Comparison of ENCODE assay signal across 13 cellular contexts in genomic region chr2:172430027-172430426, GRCh38. TPM values are rescaled to one million over a fixed set of nuclear protein-coding genes. Genes with fewer than 3 reads are reported as not detected.
DNase-seq lines count a peak whose midpoint lies in the region; ATAC-seq, FAIRE-seq and TF ChIP-seq lines count a peak whose summit lies in the region.
"Had no signal": no experiment of that assay in that cellular context is flagged by ENCODE, and none has a peak within 500 bp of the region (broad histone marks: within the 10 kb centered on the region; RNA-seq: fewer than 3 reads in every experiment).

No MANE protein-coding gene starts in this region.

- H3K36me3 Mint-ChIP-seq in CD4-positive, CD25-positive, alpha-beta regulatory T cell = no peaks in the 10 kb centered on the region
- H3K36me3 Mint-ChIP-seq: memory B cell had no signal

- H3K4me3 Mint-ChIP-seq in CD4-positive, CD25-positive, alpha-beta regulatory T cell = peak overlapping the region; percentile 89 to 95 (median 92)
- H3K4me3 Mint-ChIP-seq: memory B cell had no signal

- H3K27ac Mint-ChIP-seq in CD4-positive, CD25-positive, alpha-beta regulatory T cell = peak overlapping the region in 2 of 3 donors; percentile 65 to 89
- H3K27ac Mint-ChIP-seq: memory B cell had no signal

- no peak for ATAC-seq in CD4-positive, CD25-positive, alpha-beta regulatory T cell (ENCODE audit: low read depth in 2 of 2)
- ATAC-seq in GM21619 (IDR thresholded peaks at IDR 0.05; ENCODE audit: unreplicated experiment) = no peak
- ATAC-seq in HG03135 (IDR thresholded peaks at IDR 0.05; ENCODE audit: unreplicated experiment) = no peak

- H3K36me3 ChIP-seq in CD4-positive, CD25-positive, alpha-beta regulatory T cell (ENCODE audit: control insufficient read depth, insufficient read depth, low read length) = no peaks in the 10 kb centered on the region
- peaks cover 3% of the 10 kb centered on the region for H3K36me3 ChIP-seq in PC-9 (ENCODE audit: low read depth)
- H3K36me3 ChIP-seq in parathyroid adenoma (ENCODE audit: control insufficient read depth, insufficient read depth, low read length) = no peaks in the 10 kb centered on the region

- H3K27me3 Mint-ChIP-seq in CD4-positive, CD25-positive, alpha-beta regulatory T cell = no peaks in the 10 kb centered on the region

- H3K4me2 ChIP-seq in PC-9 (peak overlapping the region; percentile 73), parathyroid adenoma (ENCODE audit: low read length) (peak overlapping the region; percentile 81)

- H2AFZ ChIP-seq in PC-9 (no peak overlapping the region), parathyroid adenoma (no peak overlapping the region)

- no peaks in the 10 kb centered on the region for H3K9me3 Mint-ChIP-seq in CD4-positive, CD25-positive, alpha-beta regulatory T cell
- H3K9me3 Mint-ChIP-seq: memory B cell had no signal

- H3K4me1 Mint-ChIP-seq in CD4-positive, CD25-positive, alpha-beta regulatory T cell = peaks cover 9 to 83% (median 31%) of the 10 kb centered on the region in 4 donors

- peak overlapping the region; percentile 81 for H3K4me3 ChIP-seq in CD4-positive, CD25-positive, alpha-beta regulatory T cell (ENCODE audit: low read depth, low read length)
- peak overlapping the region; percentile 57 for H3K4me3 ChIP-seq in PC-9
- H3K4me3 ChIP-seq in epithelial cell of esophagus (ENCODE audit: low read length) = peak overlapping the region; percentile 95
- H3K4me3 ChIP-seq in parathyroid adenoma (ENCODE audit: low read depth, low read length) = peak overlapping the region; percentile 67

- H3K9me3 ChIP-seq in CD4-positive, CD25-positive, alpha-beta regulatory T cell (ENCODE audit: control insufficient read depth in 2 of 2, low read length in 2 of 2) = no peaks in the 10 kb centered on the region
- H3K9me3 ChIP-seq in PC-9 (ENCODE audit: insufficient read depth, low read depth) (no peaks in the 10 kb centered on the region), parathyroid adenoma (ENCODE audit: control insufficient read depth, low read length) (no peaks in the 10 kb centered on the region)

- no peak overlapping the region for H3K9ac ChIP-seq in parathyroid adenoma

- intact Hi-C loops in PC-9 (cut with micrococcal nuclease; ENCODE audit: unreplicated experiment) = loop anchor here (5.0 kb wide), 1 partner anchor 127 kb away; the partner anchor contains the start of gene PDK1

- POLR2A ChIA-PET in PC-9 (lab: Charles Lee; ENCODE audit: unreplicated experiment) = interaction anchor here (0.6 to 2.3 kb wide), 6 partner anchors 9 to 258 kb away, joined by 3 to 17 read pairs (median 4); no protein-coding TSS in a partner anchor

- H3K27ac ChIP-seq in CD4-positive, CD25-positive, alpha-beta regulatory T cell (ENCODE audit: insufficient read depth, low read length, poor library complexity, severe bottlenecking) = peak overlapping the region; percentile 16
- H3K27ac ChIP-seq in PC-9 = peak overlapping the region; percentile 52
- H3K27ac ChIP-seq in parathyroid adenoma = no peak overlapping the region

- H3K9me2 ChIP-seq in PC-9 (ENCODE audit: insufficient read depth) = no peaks in the 10 kb centered on the region

- H3K79me2 ChIP-seq in PC-9 (ENCODE audit: low read depth) = peaks cover 77% of the 10 kb centered on the region
- no peaks in the 10 kb centered on the region for H3K79me2 ChIP-seq in parathyroid adenoma

- CTCF ChIA-PET in PC-9 (lab: Charles Lee) = interaction anchor here (0.5 to 6.9 kb wide), 7 partner anchors 10 to 248 kb away, joined by 3 to 87 read pairs (median 5); no protein-coding TSS in a partner anchor

- no peaks in the 10 kb centered on the region for H3K27me3 ChIP-seq in CD4-positive, CD25-positive, alpha-beta regulatory T cell (ENCODE audit: control insufficient read depth, insufficient read depth, low read length)
- H3K27me3 ChIP-seq in PC-9 (ENCODE audit: insufficient read depth, low read depth) = no peaks in the 10 kb centered on the region
- H3K27me3 ChIP-seq in parathyroid adenoma (ENCODE audit: control insufficient read depth, insufficient read depth, low read length) = no peaks in the 10 kb centered on the region

- H3K4me1 ChIP-seq in CD4-positive, CD25-positive, alpha-beta regulatory T cell (ENCODE audit: control insufficient read depth, insufficient read depth, low read length, poor library complexity, severe bottlenecking) = peaks cover 81% of the 10 kb centered on the region
- H3K4me1 ChIP-seq in PC-9 (replicated peaks; ENCODE audit: insufficient read depth) = peaks cover 63% of the 10 kb centered on the region
- H3K4me1 ChIP-seq in parathyroid adenoma = peaks cover 5% of the 10 kb centered on the region

- H4K20me1 ChIP-seq in PC-9 (ENCODE audit: insufficient read depth) = no peaks in the 10 kb centered on the region

- FAIRE-seq in frontal cortex (lab: Jason Lieb, UNC) = no peak

- peaks cover 27% of the 10 kb centered on the region for H3F3A ChIP-seq in PC-9 (ENCODE audit: insufficient read depth, low read depth)

- DNase-seq in CD4-positive, CD25-positive, alpha-beta regulatory T cell = no peak
- no peak for DNase-seq in PC-9
- DNase-seq in epithelial cell of esophagus (ENCODE audit: low read depth) = no peak
- DNase-seq in frontal cortex (ENCODE audit: low spot score in 2 of 2) = no peak
- no peak for DNase-seq in activated CD4-positive, alpha-beta T cell treated with anti-CD3 and anti-CD28 coated beads for 1 hour
- DNase-seq: activated CD8-positive, alpha-beta memory T cell treated with anti-CD3 and anti-CD28 coated beads, Interleukin-2, amount 50 U/mL, for 4 hours; KBM-7; NCI-H2081; stimulated activated CD4-positive, alpha-beta T cell treated with anti-CD3 and anti-CD28 coated beads, Interleukin-15, amount 100 ng/mL, for 24 hours had no signal

- no peak for TF ChIP-seq CTCF in PC-9 (conservative IDR thresholded peaks at IDR 0.05)
- no peak for TF ChIP-seq CTCF in epithelial cell of esophagus (IDR thresholded peaks at IDR 0.05; ENCODE audit: insufficient read depth, low read depth, low read length, missing control alignments)
- no peak for TF ChIP-seq CTCF in parathyroid adenoma (IDR thresholded peaks at IDR 0.05)

- BruUV-seq in PC-9 (replicated peaks; lab: Mats Ljungman, UMichigan) = no TSS peak

RNA-seq across cellular contexts. Expression of gene ITGA6, which starts 2.6 kb away (rescaled TPM):
- total RNA-seq in CD4-positive, CD25-positive, alpha-beta regulatory T cell = 68.5 TPM
- 10 to 100 TPM; 39.2 to 59.4 (median 45.8) TPM for polyA plus RNA-seq in CD4-positive, CD25-positive, alpha-beta regulatory T cell
- total RNA-seq in PC-9 (2021) = 180 and 213 TPM in 2 replicates
- 26.5 TPM for total RNA-seq in frontal cortex
